18 cellular contexts compared by ENCODE assay signal in the genomic region with DNA sequence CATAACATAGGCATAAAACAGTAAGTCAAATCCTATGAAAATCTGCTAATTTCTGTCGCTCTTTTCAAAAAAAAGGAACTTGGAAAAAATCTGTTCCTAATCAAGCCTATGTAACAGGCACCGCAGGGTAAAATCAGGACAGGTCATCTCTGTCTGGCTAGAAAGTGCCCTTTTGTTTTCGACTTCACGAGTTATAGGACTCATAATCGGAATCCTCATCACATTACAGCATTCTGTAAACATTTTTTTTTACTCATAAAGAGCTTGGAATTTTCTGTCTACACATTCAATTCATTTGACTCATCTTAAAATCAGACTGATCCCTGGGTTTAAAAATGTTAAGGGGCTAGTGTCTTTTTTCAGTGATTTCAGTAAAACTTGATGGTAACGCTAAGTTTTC.
A peak's percentile ranks its signal among the peaks of the same experiment; 100 is the strongest.
DNase-seq lines count a peak whose midpoint lies in the region; ATAC-seq, FAIRE-seq and TF ChIP-seq lines count a peak whose summit lies in the region.
"Had no signal": no experiment of that assay in that cellular context is flagged by ENCODE, and none has a peak within 500 bp of the region (broad histone marks: within the 10 kb centered on the region; RNA-seq: fewer than 3 reads in every experiment).

No MANE protein-coding gene starts in this region.

- H3K27ac Mint-ChIP-seq in astrocyte (ENCODE audit: unreplicated experiment) = peak overlapping the region; percentile 9
- no peak overlapping the region for H3K27ac Mint-ChIP-seq in CD4-positive, alpha-beta memory T cell
- H3K27ac Mint-ChIP-seq in activated CD8-positive, alpha-beta T cell treated with anti-CD3 and anti-CD28 coated beads, Interleukin-2, amount 10 ng/mL, durations not matched to agents 7 days and 5 days = no peak overlapping the region
- H3K27ac Mint-ChIP-seq: endodermal cell had no signal

- H3K27me3 ChIP-seq in ACC112 (ENCODE audit: insufficient read depth, low read length) = no peaks in the 10 kb centered on the region
- H3K27me3 ChIP-seq in astrocyte (ENCODE audit: insufficient read depth, low read length) = no peaks in the 10 kb centered on the region
- H3K27me3 ChIP-seq in CD4-positive, alpha-beta memory T cell (ENCODE audit: insufficient read depth, low read length) = no peaks in the 10 kb centered on the region
- H3K27me3 ChIP-seq: BLaER1 had no signal

- DNase-seq in HCEC 1CT = peak; percentile 81
- DNase-seq in astrocyte (ENCODE audit: low read depth) = peak; percentile 85
- DNase-seq in kidney glomerular epithelial cell (lab: John Stamatoyannopoulos, UW) = peak; percentile 20
- DNase-seq in DMS153 treated with DMSO at 0.1 percent for 48 hours (lab: John Stamatoyannopoulos, UW; ENCODE audit: unreplicated experiment) = no peak
- DNase-seq in CD4-positive, alpha-beta memory T cell = no peak
- DNase-seq in activated CD8-positive, alpha-beta T cell treated with anti-CD3 and anti-CD28 coated beads, Interleukin-2, amount 10 ng/mL, durations not matched to agents 7 days and 5 days = no peak
- DNase-seq: aorta; endodermal cell; mesendoderm; stimulated activated CD4-positive, alpha-beta T cell treated with anti-CD3 and anti-CD28 coated beads, Interleukin-4, amount 100 ng/mL, for 1 hour; stimulated activated naive CD4-positive, alpha-beta T cell had no signal

- H3K27me3 Mint-ChIP-seq in astrocyte (ENCODE audit: low read depth, unreplicated experiment) = no peaks in the 10 kb centered on the region
- H3K27me3 Mint-ChIP-seq in CD4-positive, alpha-beta memory T cell = peaks cover 0 to 1% of the 10 kb centered on the region in 2 donors
- H3K27me3 Mint-ChIP-seq in activated CD8-positive, alpha-beta T cell treated with anti-CD3 and anti-CD28 coated beads, Interleukin-2, amount 10 ng/mL, durations not matched to agents 7 days and 5 days (ENCODE audit: low read depth) = no peaks in the 10 kb centered on the region
- H3K27me3 Mint-ChIP-seq: progenitor cell of endocrine pancreas had no signal

- H3K36me3 Mint-ChIP-seq in astrocyte (ENCODE audit: low read depth, unreplicated experiment) = no peaks in the 10 kb centered on the region
- H3K36me3 Mint-ChIP-seq in CD4-positive, alpha-beta memory T cell = no peaks in the 10 kb centered on the region
- no peaks in the 10 kb centered on the region for H3K36me3 Mint-ChIP-seq in activated CD8-positive, alpha-beta T cell treated with anti-CD3 and anti-CD28 coated beads, Interleukin-2, amount 10 ng/mL, durations not matched to agents 7 days and 5 days (ENCODE audit: low read depth)

- H3K9me3 Mint-ChIP-seq in astrocyte (ENCODE audit: unreplicated experiment) = no peaks in the 10 kb centered on the region
- H3K9me3 Mint-ChIP-seq in CD4-positive, alpha-beta memory T cell = peaks cover 0 to 2% (median 0%) of the 10 kb centered on the region in 8 donors
- H3K9me3 Mint-ChIP-seq in activated CD8-positive, alpha-beta T cell treated with anti-CD3 and anti-CD28 coated beads, Interleukin-2, amount 10 ng/mL, durations not matched to agents 7 days and 5 days (ENCODE audit: insufficient read depth) = no peaks in the 10 kb centered on the region
- H3K9me3 Mint-ChIP-seq: endodermal cell had no signal

- peak overlapping the region; percentile 75 for H2AFZ ChIP-seq in ACC112 (ENCODE audit: low read length, unreplicated experiment)
- H2AFZ ChIP-seq in astrocyte (ENCODE audit: low read depth, low read length) = no peak overlapping the region

- TF ChIP-seq CTCF in astrocyte (IDR thresholded peaks at IDR 0.05; ENCODE audit: insufficient read depth, low read depth, low read length) = no peak

- no peak overlapping the region for H3K4me3 Mint-ChIP-seq in astrocyte (ENCODE audit: unreplicated experiment)
- no peak overlapping the region for H3K4me3 Mint-ChIP-seq in CD4-positive, alpha-beta memory T cell
- no peak overlapping the region for H3K4me3 Mint-ChIP-seq in activated CD8-positive, alpha-beta T cell treated with anti-CD3 and anti-CD28 coated beads, Interleukin-2, amount 10 ng/mL, durations not matched to agents 7 days and 5 days
- H3K4me3 Mint-ChIP-seq: endodermal cell had no signal

- peak overlapping the region; percentile 45 for H3K9ac ChIP-seq in astrocyte (ENCODE audit: low read length)
- H3K9ac ChIP-seq: BLaER1 had no signal

- H4K20me1 ChIP-seq in astrocyte (ENCODE audit: insufficient read depth, low read length) = no peaks in the 10 kb centered on the region
- H4K20me1 ChIP-seq: BLaER1 had no signal

- H3K4me2 ChIP-seq in astrocyte (ENCODE audit: low read length) = peak overlapping the region; percentile 63
- H3K4me2 ChIP-seq: BLaER1 had no signal

- peak; percentile 77 for FAIRE-seq in astrocyte (lab: Jason Lieb, UNC)
- FAIRE-seq: GM18507, K562 had no signal

- POLR2A ChIA-PET in CD4-positive, alpha-beta memory T cell (lab: Charles Lee; ENCODE audit: partially characterized antibody) = no interaction called here
- POLR2A ChIA-PET in activated CD8-positive, alpha-beta T cell treated with anti-CD3 and anti-CD28 coated beads, Interleukin-2, amount 10 ng/mL, durations not matched to agents 7 days and 5 days (lab: Charles Lee) = no interaction called here

- H3K4me1 ChIP-seq in ACC112 (ENCODE audit: control insufficient read depth, insufficient read depth, low read length, unreplicated experiment) (peaks cover 36% of the 10 kb centered on the region), astrocyte (ENCODE audit: insufficient read depth, low read length) (peaks cover 18% of the 10 kb centered on the region)
- H3K4me1 ChIP-seq in CD4-positive, alpha-beta memory T cell (ENCODE audit: insufficient read depth, low read length) = no peaks in the 10 kb centered on the region
- H3K4me1 ChIP-seq: BLaER1 had no signal

- no peaks in the 10 kb centered on the region for H3K9me3 ChIP-seq in astrocyte (ENCODE audit: insufficient read depth, low read depth, low read length)
- no peaks in the 10 kb centered on the region for H3K9me3 ChIP-seq in CD4-positive, alpha-beta memory T cell (ENCODE audit: control insufficient read depth in 1 of 2, low read length in 2 of 2)
- H3K9me3 ChIP-seq: BLaER1 had no signal

- H3K4me3 ChIP-seq in ACC112 (ENCODE audit: low read depth, low read length) (peak overlapping the region; percentile 40; the same call in 1 of the 2 replicates), astrocyte (ENCODE audit: insufficient read depth, low read depth, low read length) (no peak overlapping the region)
- H3K4me3 ChIP-seq in CD4-positive, alpha-beta memory T cell (ENCODE audit: low read length in 2 of 2) = no peak overlapping the region
- H3K4me3 ChIP-seq: BLaER1, K562 had no signal

- H3K36me3 ChIP-seq in ACC112 (ENCODE audit: insufficient read depth, low read length) = no peaks in the 10 kb centered on the region
- no peaks in the 10 kb centered on the region for H3K36me3 ChIP-seq in astrocyte (ENCODE audit: insufficient read depth, low read length)
- no peaks in the 10 kb centered on the region for H3K36me3 ChIP-seq in CD4-positive, alpha-beta memory T cell (ENCODE audit: insufficient read depth, low read length)
- H3K36me3 ChIP-seq: BLaER1 had no signal

- H3K27ac ChIP-seq in ACC112 (ENCODE audit: low read depth, low read length) (peak overlapping the region; percentile 71), astrocyte (ENCODE audit: low read depth, low read length) (peak overlapping the region; percentile 59)
- H3K27ac ChIP-seq in CD4-positive, alpha-beta memory T cell (ENCODE audit: low read depth, low read length) = no peak overlapping the region
- H3K27ac ChIP-seq: BLaER1 had no signal

- CTCF ChIA-PET in CD4-positive, alpha-beta memory T cell (lab: Charles Lee; ENCODE audit: partially characterized antibody) = no interaction called here
- CTCF ChIA-PET in activated CD8-positive, alpha-beta T cell treated with anti-CD3 and anti-CD28 coated beads, Interleukin-2, amount 10 ng/mL, durations not matched to agents 7 days and 5 days (lab: Charles Lee) = no interaction called here

- no peak for ATAC-seq in activated CD8-positive, alpha-beta T cell treated with anti-CD3 and anti-CD28 coated beads, Interleukin-2, amount 10 ng/mL, durations not matched to agents 7 days and 5 days
- no peak for ATAC-seq in HG03159 (IDR thresholded peaks at IDR 0.05; ENCODE audit: unreplicated experiment)
- ATAC-seq: activated CD4-positive, CD25-positive, alpha-beta regulatory T cell treated with anti-CD3 and anti-CD28 coated beads, Interleukin-2, amount 50 U/mL, for 24 hours; K562 had no signal

- H3K4me1 Mint-ChIP-seq in astrocyte (ENCODE audit: low read depth, unreplicated experiment) = peaks cover 4% of the 10 kb centered on the region
- no peaks in the 10 kb centered on the region for H3K4me1 Mint-ChIP-seq in CD4-positive, alpha-beta memory T cell
- no peaks in the 10 kb centered on the region for H3K4me1 Mint-ChIP-seq in activated CD8-positive, alpha-beta T cell treated with anti-CD3 and anti-CD28 coated beads, Interleukin-2, amount 10 ng/mL, durations not matched to agents 7 days and 5 days (ENCODE audit: low read depth)

- no peaks in the 10 kb centered on the region for H3K79me2 ChIP-seq in ACC112 (ENCODE audit: control insufficient read depth, insufficient read depth, low read length, unreplicated experiment)
- no peaks in the 10 kb centered on the region for H3K79me2 ChIP-seq in astrocyte (ENCODE audit: insufficient read depth, low read length)

- intact Hi-C loops in CD4-positive, alpha-beta memory T cell (cut with micrococcal nuclease) = no loop called here

Comparison
In these comparisons a context has a peak if more than half of its experiments do, and no peak if none do; other contexts are left out.
1. DNase-seq: peak in HCEC 1CT (single experiment), astrocyte (single experiment) and kidney glomerular epithelial cell (single experiment); none in DMS153 treated with DMSO at 0.1 percent for 48 hours (single experiment), CD4-positive, alpha-beta memory T cell (0 of 5) and activated CD8-positive, alpha-beta T cell treated with anti-CD3 and anti-CD28 coated beads, Interleukin-2, amount 10 ng/mL, durations not matched to agents 7 days and 5 days (single experiment).